Comparison of ENCODE assay signal across 14 cellular contexts in the genomic region with DNA sequence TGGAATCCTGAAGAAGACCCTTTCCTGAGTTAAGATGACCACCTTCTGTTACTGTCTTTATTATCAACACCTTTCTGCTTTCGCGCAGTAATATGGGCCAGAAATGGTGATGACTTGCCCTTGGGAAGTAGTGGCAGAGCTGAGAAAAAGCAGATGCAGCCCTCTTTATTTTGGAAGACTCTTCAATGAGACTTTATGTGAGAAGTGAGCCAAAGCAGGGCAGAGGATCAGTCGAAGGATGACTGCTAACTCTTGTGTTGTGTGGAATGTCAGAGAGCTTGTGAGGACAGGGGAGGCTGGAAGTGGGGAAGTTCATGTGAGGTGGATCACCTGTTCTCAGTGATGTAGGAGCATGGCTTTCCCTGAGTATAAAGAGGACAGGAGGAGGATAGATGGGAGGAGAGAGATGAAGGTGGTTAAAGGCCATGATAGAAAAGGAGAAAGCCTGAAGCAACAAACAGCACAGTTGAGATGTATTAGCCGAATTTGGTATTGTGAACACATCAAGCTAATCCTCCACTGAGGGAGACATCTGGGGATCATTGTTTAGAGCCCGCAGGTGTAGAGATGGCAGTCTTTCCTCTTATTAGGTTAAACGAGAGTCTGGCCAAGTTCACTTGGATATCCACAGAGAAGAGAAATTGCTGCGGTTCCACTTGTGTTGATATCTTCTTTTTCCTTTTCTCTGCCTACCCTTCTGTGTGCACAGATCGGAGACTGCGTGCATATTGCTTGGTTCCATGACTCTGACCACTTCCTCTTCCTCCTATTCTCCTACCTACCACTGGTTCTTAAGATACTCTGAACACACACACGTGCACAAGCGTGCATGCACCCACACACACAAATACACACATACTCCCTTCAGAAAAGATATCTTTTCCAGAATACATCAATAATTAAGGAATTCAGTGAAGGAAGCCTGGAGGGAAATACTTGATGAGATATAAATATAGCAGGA.
DNase-seq lines count a peak whose midpoint lies in the region; ATAC-seq and TF ChIP-seq lines count a peak whose summit lies in the region.
"Had no signal": no experiment of that assay in that cellular context is flagged by ENCODE, and none has a peak within 500 bp of the region (broad histone marks: within the 10 kb centered on the region; RNA-seq: fewer than 3 reads in every experiment).

No MANE protein-coding gene starts in this region.

- no peak overlapping the region for H3K4me3 Mint-ChIP-seq in activated T-helper 17 cell treated with anti-CD3 and anti-CD28 coated beads, Interleukin-2, amount 50 U/mL, for 72 hours
- no peak overlapping the region for H3K4me3 Mint-ChIP-seq in mesothelial cell of epicardium
- H3K4me3 Mint-ChIP-seq: activated naive CD4-positive, alpha-beta T cell treated with anti-CD3 and anti-CD28 coated beads, Interleukin-2, amount 50 U/mL, for 24 hours had no signal

- H3K36me3 Mint-ChIP-seq in activated T-helper 17 cell treated with anti-CD3 and anti-CD28 coated beads, Interleukin-2, amount 50 U/mL, for 72 hours (ENCODE audit: low read depth), result no peaks in the 10 kb centered on the region
- no peaks in the 10 kb centered on the region for H3K36me3 Mint-ChIP-seq in mesothelial cell of epicardium
- H3K36me3 Mint-ChIP-seq: activated naive CD4-positive, alpha-beta T cell treated with anti-CD3 and anti-CD28 coated beads, Interleukin-2, amount 50 U/mL, for 24 hours had no signal

- H3K9me3 Mint-ChIP-seq in activated T-helper 17 cell treated with anti-CD3 and anti-CD28 coated beads, Interleukin-2, amount 50 U/mL, for 72 hours, result no peaks in the 10 kb centered on the region
- no peaks in the 10 kb centered on the region for H3K9me3 Mint-ChIP-seq in mesothelial cell of epicardium
- H3K9me3 Mint-ChIP-seq: activated naive CD4-positive, alpha-beta T cell treated with anti-CD3 and anti-CD28 coated beads, Interleukin-2, amount 50 U/mL, for 24 hours had no signal

- TF ChIP-seq CTCF in mesothelial cell of epicardium (IDR thresholded peaks at IDR 0.05; ENCODE audit: unreplicated experiment), result no peak

- peak; percentile 45 for DNase-seq in GF-D8 (lab: John Stamatoyannopoulos, UW)
- DNase-seq in KG1 (lab: John Stamatoyannopoulos, UW), result peak; percentile 30
- DNase-seq in mucosa of gallbladder (ENCODE audit: low spot score), result no peak
- DNase-seq in mesothelial cell of epicardium (ENCODE audit: low spot score in 2 of 2, unreplicated experiment in 2 of 2), result no peak
- DNase-seq in stimulated activated CD4-positive, alpha-beta T cell treated with anti-CD3 and anti-CD28 coated beads, Interleukin-4, amount 100 ng/mL, for 24 hours, result no peak
- DNase-seq: activated CD8-positive, alpha-beta memory T cell treated with anti-CD3 and anti-CD28 coated beads for 24 hours; C1 segment of cervical spinal cord; heart right ventricle; right lobe of liver had no signal

- H3K4me1 Mint-ChIP-seq in activated T-helper 17 cell treated with anti-CD3 and anti-CD28 coated beads, Interleukin-2, amount 50 U/mL, for 72 hours, result no peaks in the 10 kb centered on the region
- H3K4me1 Mint-ChIP-seq in mesothelial cell of epicardium, result no peaks in the 10 kb centered on the region
- H3K4me1 Mint-ChIP-seq: activated naive CD4-positive, alpha-beta T cell treated with anti-CD3 and anti-CD28 coated beads, Interleukin-2, amount 50 U/mL, for 24 hours had no signal

- H3K27ac Mint-ChIP-seq in activated T-helper 17 cell treated with anti-CD3 and anti-CD28 coated beads, Interleukin-2, amount 50 U/mL, for 72 hours, result no peak overlapping the region
- H3K27ac Mint-ChIP-seq in mesothelial cell of epicardium, result no peak overlapping the region
- H3K27ac Mint-ChIP-seq: activated naive CD4-positive, alpha-beta T cell treated with anti-CD3 and anti-CD28 coated beads, Interleukin-2, amount 50 U/mL, for 24 hours had no signal

- H3K27me3 Mint-ChIP-seq in activated T-helper 17 cell treated with anti-CD3 and anti-CD28 coated beads, Interleukin-2, amount 50 U/mL, for 72 hours, result peaks cover 19% of the 10 kb centered on the region
- H3K27me3 Mint-ChIP-seq in mesothelial cell of epicardium (ENCODE audit: low read depth), result peaks cover 11% of the 10 kb centered on the region
- H3K27me3 Mint-ChIP-seq: activated naive CD4-positive, alpha-beta T cell treated with anti-CD3 and anti-CD28 coated beads, Interleukin-2, amount 50 U/mL, for 24 hours had no signal

- ATAC-seq in GM19395 (IDR thresholded peaks at IDR 0.05; ENCODE audit: unreplicated experiment), result peak; percentile 72
- peak; percentile 56 for ATAC-seq in activated T-helper 17 cell treated with anti-CD3 and anti-CD28 coated beads, Interleukin-2, amount 50 U/mL, for 72 hours (replicated peaks)
- no peak for ATAC-seq in HG03045 (IDR thresholded peaks at IDR 0.05; ENCODE audit: unreplicated experiment)
- ATAC-seq: heart right ventricle, left lobe of liver, right lobe of liver had no signal

Comparison
In these comparisons a context has a peak if more than half of its experiments do, and no peak if none do; other contexts are left out.
1. DNase-seq: peak in GF-D8 (single experiment) and KG1 (single experiment); none in mucosa of gallbladder (single experiment), mesothelial cell of epicardium (0 of 2) and stimulated activated CD4-positive, alpha-beta T cell treated with anti-CD3 and anti-CD28 coated beads, Interleukin-4, amount 100 ng/mL, for 24 hours (single experiment).